8 cellular contexts compared by ENCODE assay signal in the genomic region with DNA sequence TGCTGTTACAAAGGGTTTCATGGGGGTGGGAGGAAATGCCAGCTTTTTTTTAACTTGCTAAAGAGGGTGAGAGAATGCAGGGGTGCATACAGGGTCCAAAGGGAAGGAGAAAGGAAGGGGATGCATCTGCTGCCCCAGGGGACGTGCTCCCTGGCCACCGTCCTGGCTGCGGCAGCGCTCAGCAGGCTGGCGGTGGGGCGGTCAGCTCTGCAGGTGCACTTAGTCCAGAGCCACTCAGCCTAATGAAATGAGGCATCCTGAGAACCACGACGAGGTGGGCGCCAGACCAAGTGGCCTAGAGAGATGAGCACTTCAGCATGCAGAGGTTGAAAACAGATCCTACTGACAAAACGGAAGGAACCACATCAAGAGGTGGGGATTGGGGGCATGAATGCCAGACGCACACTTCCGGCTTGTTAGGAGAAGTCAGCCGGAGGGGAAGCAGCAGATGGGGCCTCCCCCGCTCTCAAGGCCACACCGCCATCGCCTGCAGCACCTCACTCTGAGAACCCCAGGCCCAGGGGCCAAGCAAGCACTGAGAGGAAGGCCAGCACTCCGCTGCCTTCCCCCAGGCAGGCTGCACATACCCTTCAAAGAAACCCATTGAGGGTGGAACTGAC.
DNase-seq lines count a peak whose midpoint lies in the region; ATAC-seq, FAIRE-seq and TF ChIP-seq lines count a peak whose summit lies in the region.

No MANE protein-coding gene starts in this region.

- H3K9me3 Mint-ChIP-seq in activated CD8-positive, alpha-beta T cell treated with anti-CD3 and anti-CD28 coated beads for 36 hours: no peaks in the 10 kb centered on the region
- no peaks in the 10 kb centered on the region for H3K9me3 Mint-ChIP-seq in activated T-helper 17 cell treated with anti-CD3 and anti-CD28 coated beads, Interleukin-2, amount 50 U/mL, for 72 hours

- H3K27ac ChIP-seq in left ventricle myocardium inferior (replicated peaks) (no peak overlapping the region), lower lobe of right lung (no peak overlapping the region)

- H3K9me3 ChIP-seq in left ventricle myocardium inferior (replicated peaks) (no peaks in the 10 kb centered on the region), lower lobe of right lung (no peaks in the 10 kb centered on the region)

- intact Hi-C loops in Right ventricle myocardium superior (cut with DNase I): no loop called here
- intact Hi-C loops in left ventricle myocardium inferior (cut with micrococcal nuclease): no loop called here
- intact Hi-C loops in activated CD8-positive, alpha-beta T cell treated with anti-CD3 and anti-CD28 coated beads for 36 hours (cut with micrococcal nuclease): no loop called here
- intact Hi-C loops in lower lobe of right lung (cut with DNase I): no loop called here

- DNase-seq in Right ventricle myocardium superior (peak; percentile 61), left ventricle myocardium inferior (no peak), lower lobe of right lung (peak; percentile 62), urothelium cell line (ENCODE audit: low spot score) (no peak), NCI-H748 (lab: John Stamatoyannopoulos, UW; ENCODE audit: unreplicated experiment) (no peak), EL (no peak)
- peak; percentile 88 for DNase-seq in activated CD8-positive, alpha-beta T cell treated with anti-CD3 and anti-CD28 coated beads for 36 hours

- TF ChIP-seq CTCF in left ventricle myocardium inferior (IDR thresholded peaks at IDR 0.05; ENCODE audit: borderline replicate concordance) (no peak), lower lobe of right lung (IDR thresholded peaks at IDR 0.05) (no peak)
- TF ChIP-seq CTCF in activated CD8-positive, alpha-beta T cell treated with anti-CD3 and anti-CD28 coated beads for 36 hours (IDR thresholded peaks at IDR 0.05): no peak

- FAIRE-seq in urothelium cell line (lab: Jason Lieb, UNC): peak; percentile 93

- peaks cover 13% of the 10 kb centered on the region for H3K4me1 Mint-ChIP-seq in activated CD8-positive, alpha-beta T cell treated with anti-CD3 and anti-CD28 coated beads for 36 hours (ENCODE audit: low read depth)
- H3K4me1 Mint-ChIP-seq in activated T-helper 17 cell treated with anti-CD3 and anti-CD28 coated beads, Interleukin-2, amount 50 U/mL, for 72 hours: peaks cover 6% of the 10 kb centered on the region

- H3K27me3 Mint-ChIP-seq in activated CD8-positive, alpha-beta T cell treated with anti-CD3 and anti-CD28 coated beads for 36 hours: no peaks in the 10 kb centered on the region
- no peaks in the 10 kb centered on the region for H3K27me3 Mint-ChIP-seq in activated T-helper 17 cell treated with anti-CD3 and anti-CD28 coated beads, Interleukin-2, amount 50 U/mL, for 72 hours

- no peak for ATAC-seq in Right ventricle myocardium superior (ENCODE audit: poor library complexity)
- peak; percentile 97 for ATAC-seq in activated CD8-positive, alpha-beta T cell treated with anti-CD3 and anti-CD28 coated beads for 36 hours
- peak; percentile 13 to 38 for ATAC-seq in lower lobe of right lung
- ATAC-seq in activated T-helper 17 cell treated with anti-CD3 and anti-CD28 coated beads, Interleukin-2, amount 50 U/mL, for 72 hours (replicated peaks): no peak

- H3K27me3 ChIP-seq in left ventricle myocardium inferior (ENCODE audit: low read depth): no peaks in the 10 kb centered on the region
- H3K27me3 ChIP-seq in lower lobe of right lung (ENCODE audit: low read depth): no peaks in the 10 kb centered on the region

- H3K27ac Mint-ChIP-seq in activated CD8-positive, alpha-beta T cell treated with anti-CD3 and anti-CD28 coated beads for 36 hours: peak overlapping the region; percentile 88
- H3K27ac Mint-ChIP-seq in activated T-helper 17 cell treated with anti-CD3 and anti-CD28 coated beads, Interleukin-2, amount 50 U/mL, for 72 hours: no peak overlapping the region

- no peak overlapping the region for H3K4me3 ChIP-seq in left ventricle myocardium inferior
- no peak overlapping the region for H3K4me3 ChIP-seq in lower lobe of right lung

- H3K36me3 ChIP-seq in left ventricle myocardium inferior: peaks cover 9% of the 10 kb centered on the region
- H3K36me3 ChIP-seq in lower lobe of right lung: peaks cover 8% of the 10 kb centered on the region

- H3K4me3 Mint-ChIP-seq in activated CD8-positive, alpha-beta T cell treated with anti-CD3 and anti-CD28 coated beads for 36 hours: peak overlapping the region; percentile 67
- no peak overlapping the region for H3K4me3 Mint-ChIP-seq in activated T-helper 17 cell treated with anti-CD3 and anti-CD28 coated beads, Interleukin-2, amount 50 U/mL, for 72 hours

- peaks cover 15% of the 10 kb centered on the region for H3K4me1 ChIP-seq in left ventricle myocardium inferior
- H3K4me1 ChIP-seq in lower lobe of right lung: no peaks in the 10 kb centered on the region

- CTCF ChIA-PET in activated CD8-positive, alpha-beta T cell treated with anti-CD3 and anti-CD28 coated beads for 36 hours (lab: Charles Lee): interaction anchor here (1.0 kb wide), 1 partner anchor 39 kb away, joined by 3 read pairs; no protein-coding TSS in a partner anchor

- H3K36me3 Mint-ChIP-seq in activated CD8-positive, alpha-beta T cell treated with anti-CD3 and anti-CD28 coated beads for 36 hours (ENCODE audit: low read depth): peaks cover 6% of the 10 kb centered on the region
- peaks cover 8% of the 10 kb centered on the region for H3K36me3 Mint-ChIP-seq in activated T-helper 17 cell treated with anti-CD3 and anti-CD28 coated beads, Interleukin-2, amount 50 U/mL, for 72 hours (ENCODE audit: low read depth)

- POLR2A ChIA-PET in activated CD8-positive, alpha-beta T cell treated with anti-CD3 and anti-CD28 coated beads for 36 hours (lab: Charles Lee): no interaction called here

Comparison
In these comparisons a context has a peak if more than half of its experiments do, and no peak if none do; other contexts are left out.
1. DNase-seq: peak in Right ventricle myocardium superior (single experiment), activated CD8-positive, alpha-beta T cell treated with anti-CD3 and anti-CD28 coated beads for 36 hours (single experiment) and lower lobe of right lung (single experiment); none in left ventricle myocardium inferior (single experiment), urothelium cell line (single experiment), NCI-H748 (single experiment) and EL (single experiment).
2. ATAC-seq: peak in activated CD8-positive, alpha-beta T cell treated with anti-CD3 and anti-CD28 coated beads for 36 hours (single experiment) and lower lobe of right lung (2 of 2); none in Right ventricle myocardium superior (single experiment) and activated T-helper 17 cell treated with anti-CD3 and anti-CD28 coated beads, Interleukin-2, amount 50 U/mL, for 72 hours (single experiment).